22 cellular contexts compared by ENCODE assay signal in the genomic region with DNA sequence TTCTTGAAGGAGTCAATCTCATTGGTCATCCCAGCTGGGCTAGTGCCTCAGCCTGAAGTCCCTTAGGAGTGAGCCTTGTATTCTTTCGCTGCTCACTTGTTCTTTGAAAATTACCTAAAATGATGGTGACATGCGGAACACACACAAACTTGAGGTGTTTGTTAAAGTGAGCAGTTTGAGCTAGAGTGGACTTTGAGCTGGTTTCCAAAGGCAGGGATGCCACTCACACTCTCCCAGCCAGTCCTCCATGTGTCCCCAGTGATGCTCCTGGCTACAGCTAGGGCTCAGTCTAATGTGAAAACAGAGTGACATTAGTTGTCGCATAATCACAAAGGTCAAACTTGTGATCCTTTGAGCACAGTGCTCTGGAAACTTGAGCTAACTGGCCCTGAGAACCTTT.
DNase-seq lines count a peak whose midpoint lies in the region; ATAC-seq and TF ChIP-seq lines count a peak whose summit lies in the region.
"Had no signal": no experiment of that assay in that cellular context is flagged by ENCODE, and none has a peak within 500 bp of the region (broad histone marks: within the 10 kb centered on the region; RNA-seq: fewer than 3 reads in every experiment).

No MANE protein-coding gene starts in this region.

- H3K36me3 ChIP-seq in heart left ventricle (no peaks in the 10 kb centered on the region), skeletal muscle tissue (ENCODE audit: control insufficient read depth in 3 of 3, insufficient read depth in 3 of 3, low read length in 3 of 3) (no peaks in the 10 kb centered on the region)

- intact Hi-C loops in heart left ventricle (cut with DNase I) = loop anchor here in 1 of 10 donors (1.0 kb wide), 1 partner anchor 32 kb away; no protein-coding TSS in a partner anchor

- H3K4me1 ChIP-seq in heart left ventricle (peaks cover 0 to 23% (median 11%) of the 10 kb centered on the region in 12 donors), skeletal muscle tissue (ENCODE audit: control insufficient read depth in 3 of 3, insufficient read depth in 3 of 3, low read length in 3 of 3) (peaks cover 21 to 34% (median 24%) of the 10 kb centered on the region in 3 donors)
- H3K4me1 ChIP-seq: BLaER1 had no signal

- POLR2A ChIA-PET in RWPE1 (lab: Yijun Ruan, JAX; ENCODE audit: low non-redundant PET) = no interaction called here

- H3K9me3 ChIP-seq in heart left ventricle = no peaks in the 10 kb centered on the region
- H3K9me3 ChIP-seq in skeletal muscle tissue (ENCODE audit: control insufficient read depth in 3 of 3, low read length in 3 of 3) = no peaks in the 10 kb centered on the region
- H3K9me3 ChIP-seq: BLaER1, Caco-2 had no signal

- peak overlapping the region; percentile 29 to 61 (median 54) for H3K9ac ChIP-seq in skeletal muscle tissue (ENCODE audit: low read depth in 1 of 3, low read length in 3 of 3)
- H3K9ac ChIP-seq: BLaER1, KMS-11 had no signal

- ATAC-seq in heart left ventricle (peak in 2 of 4 donors; percentile 3 to 30), left lobe of liver (peak; percentile 70)

- CTCF ChIA-PET in RWPE1 (lab: Yijun Ruan, JAX) = no interaction called here

- TF ChIP-seq CTCF in RWPE1 (conservative IDR thresholded peaks at IDR 0.05; ENCODE audit: low read depth) (no peak), heart left ventricle (IDR thresholded peaks at IDR 0.05) (no peak)

- 93 to 100% (median 94%) methylated on average over 3 of the region's 3 CpGs for WGBS in heart left ventricle, 4 donors

- H3K27me3 ChIP-seq in heart left ventricle = no peaks in the 10 kb centered on the region
- H3K27me3 ChIP-seq in skeletal muscle tissue (ENCODE audit: control insufficient read depth in 3 of 3, insufficient read depth in 3 of 3, low read length in 3 of 3) = no peaks in the 10 kb centered on the region
- H3K27me3 ChIP-seq: BLaER1 had no signal

- no peak overlapping the region for H3K4me3 ChIP-seq in heart left ventricle
- H3K4me3 ChIP-seq in skeletal muscle tissue (ENCODE audit: low read length in 3 of 3) = no peak overlapping the region
- H3K4me3 ChIP-seq: BLaER1, SK-N-MC had no signal

- no peak for DNase-seq in RWPE1 (ENCODE audit: low spot score)
- DNase-seq in heart left ventricle = no peak
- DNase-seq in left lobe of liver (ENCODE audit: low spot score) = no peak
- DNase-seq in activated CD4-positive, alpha-beta T cell treated with anti-CD3 and anti-CD28 coated beads, Interleukin-2, amount 50 U/mL, for 4 hours = no peak
- DNase-seq in MV-4-11 (lab: John Stamatoyannopoulos, UW) = no peak
- no peak for DNase-seq in NCI-H345 (lab: John Stamatoyannopoulos, UW)
- DNase-seq: Caco-2; CD4-positive, alpha-beta T cell; DMS 273 treated with DMSO at 0.1 percent for 48 hours; DMS79 treated with DMSO at 0.1 percent for 48 hours; H7; NCI-H1105; NCI-H146; NCI-H2029 treated with DMSO at 0.1 percent for 48 hours; NCI-H446; NCI-H526; SHP77 treated with DMSO at 0.1 percent for 48 hours; SW 1271 had no signal

- no peak for TF ChIP-seq POLR2A in heart left ventricle (IDR thresholded peaks at IDR 0.05)

- H3K27ac ChIP-seq in RWPE1 (peak overlapping the region; percentile 42), heart left ventricle (peak overlapping the region; percentile 25 to 87 (median 76)), skeletal muscle tissue (ENCODE audit: low read depth, low read length) (peak overlapping the region; percentile 83)
- H3K27ac ChIP-seq: BLaER1, KMS-11, SK-N-MC had no signal
